ENCODE assay signal across 20 cellular contexts in the genomic region with DNA sequence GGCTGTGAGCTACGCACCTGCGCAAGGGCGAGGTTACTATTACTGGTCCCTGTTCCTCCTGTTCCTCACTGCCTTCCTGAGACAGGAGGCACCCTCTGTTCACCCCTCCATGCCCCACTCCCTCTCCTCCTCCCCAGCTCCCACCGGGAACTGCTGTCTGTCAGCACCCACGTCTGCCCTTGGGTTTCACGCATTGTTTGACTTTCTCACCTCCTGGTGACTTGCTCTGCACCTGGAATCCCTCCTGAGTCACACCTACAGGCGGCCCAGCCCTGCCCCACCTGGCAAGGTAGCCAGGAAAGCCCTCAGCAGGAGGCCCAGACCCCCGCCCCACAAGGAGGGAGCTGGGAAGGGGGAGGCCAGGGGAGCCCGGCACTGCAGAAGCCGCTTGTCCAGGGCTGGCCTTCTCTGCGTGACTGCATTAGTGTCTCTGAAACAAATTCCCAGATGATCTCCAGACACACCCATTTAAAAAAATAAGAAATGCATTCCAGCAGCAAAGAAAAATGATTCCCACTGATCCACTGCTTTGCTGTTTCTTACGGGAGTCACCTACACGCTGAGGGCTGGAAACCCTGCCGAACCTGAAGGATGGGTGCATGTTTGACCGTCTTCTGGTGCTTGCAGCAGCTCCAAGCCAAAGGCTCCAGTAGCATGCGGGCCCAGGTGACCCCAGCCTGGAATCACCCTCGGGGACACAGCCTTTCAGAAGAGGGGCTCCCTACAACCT.
DNase-seq lines count a peak whose midpoint lies in the region; ATAC-seq and TF ChIP-seq lines count a peak whose summit lies in the region.
"Had no signal": no experiment of that assay in that cellular context is flagged by ENCODE, and none has a peak within 500 bp of the region (broad histone marks: within the 10 kb centered on the region; RNA-seq: fewer than 3 reads in every experiment).

No MANE protein-coding gene starts in this region.

- no peak overlapping the region for H3K14ac ChIP-seq in trophoblast cell (ENCODE audit: low read length)

- H3K18ac ChIP-seq in trophoblast cell (ENCODE audit: low read length): peak overlapping the region; percentile 49

- in situ Hi-C loops in GM23248 (cut with MboI): no loop called here

- peak; percentile 11 for DNase-seq in GM23248
- peak; percentile 60 for DNase-seq in RWPE1 (ENCODE audit: low spot score)
- peak; percentile 83 to 86 for DNase-seq in foreskin keratinocyte
- DNase-seq in trophoblast cell: peak; percentile 92 to 95
- no peak for DNase-seq in COLO829 (ENCODE audit: low spot score)
- DNase-seq in NCI-H1694 treated with DMSO at 0.1 percent for 48 hours (lab: John Stamatoyannopoulos, UW): no peak
- DNase-seq in HCEC 1CT: no peak
- no peak for DNase-seq in NCI-H2227 treated with DMSO at 0.1 percent for 48 hours (lab: John Stamatoyannopoulos, UW)
- DNase-seq: activated CD4-positive, alpha-beta T cell treated with anti-CD3 and anti-CD28 coated beads for 4 hours; activated effector memory CD4-positive, alpha-beta T cell treated with Interleukin-2 at 50 U/mL for 16 hours; activated naive CD8-positive, alpha-beta T cell treated with anti-CD3 and anti-CD28 coated beads, Interleukin-2, amount 50 U/mL, for 24 hours; brain microvascular endothelial cell; CD4-positive, alpha-beta memory T cell; Kasumi-1; NCI-H1105; NCI-H226; stimulated activated CD4-positive, alpha-beta T cell treated with anti-CD3 and anti-CD28 coated beads, Interleukin-15, amount 100 ng/mL, for 24 hours had no signal

- peak overlapping the region; percentile 4 for H3K4ac ChIP-seq in trophoblast cell (ENCODE audit: low read depth, low read length)

- peaks cover 19% of the 10 kb centered on the region for H3K79me1 ChIP-seq in trophoblast cell (ENCODE audit: low read length)

- WGBS in GM23248 (ENCODE audit: low coverage in 1 of 2, low lambda C conversion rate in 2 of 2, missing lambda C conversion rate in 2 of 2), 2 experiments: 41 to 42% methylated on average over 17 of the region's 17 CpGs
- no CpG with 5 or more reads among the region's 17 CpGs for WGBS in trophoblast cell (ENCODE audit: extremely low coverage, insufficient coverage, insufficient read length)

- no peaks in the 10 kb centered on the region for H3F3A ChIP-seq in GM23248 (ENCODE audit: insufficient read depth)

- no peak overlapping the region for H4K12ac ChIP-seq in trophoblast cell (ENCODE audit: low read depth, low read length)

- H3K79me2 ChIP-seq in GM23248 (ENCODE audit: insufficient read depth) (no peaks in the 10 kb centered on the region), trophoblast cell (ENCODE audit: control insufficient read depth, insufficient read depth, low read length, poor library complexity) (no peaks in the 10 kb centered on the region)

- no peak overlapping the region for H3K27ac ChIP-seq in GM23248
- H3K27ac ChIP-seq in RWPE1: peak overlapping the region; percentile 99
- peak overlapping the region; percentile 95 for H3K27ac ChIP-seq in foreskin keratinocyte
- peak overlapping the region; percentile 9 for H3K27ac ChIP-seq in trophoblast cell (ENCODE audit: low read depth, low read length)
- H3K27ac ChIP-seq: brain microvascular endothelial cell, gastroesophageal sphincter, neutrophil had no signal

- POLR2A ChIA-PET in RWPE1 (lab: Yijun Ruan, JAX; ENCODE audit: low non-redundant PET): no interaction called here

- H3K9ac ChIP-seq in GM23248 (no peak overlapping the region), trophoblast cell (ENCODE audit: low read length) (no peak overlapping the region)

- H3K36me3 ChIP-seq in GM23248 (ENCODE audit: low read depth) (no peaks in the 10 kb centered on the region), trophoblast cell (ENCODE audit: control insufficient read depth in 1 of 2, insufficient read depth in 2 of 2, low read length in 2 of 2) (no peaks in the 10 kb centered on the region)
- H3K36me3 ChIP-seq: brain microvascular endothelial cell, gastroesophageal sphincter, neutrophil had no signal

- TF ChIP-seq CTCF in RWPE1 (conservative IDR thresholded peaks at IDR 0.05; ENCODE audit: low read depth) (no peak), foreskin keratinocyte (conservative IDR thresholded peaks at IDR 0.05) (no peak)

- peaks cover 50% of the 10 kb centered on the region for H3K27me3 ChIP-seq in GM23248 (replicated peaks; ENCODE audit: insufficient read depth)
- H3K27me3 ChIP-seq in foreskin keratinocyte: no peaks in the 10 kb centered on the region
- H3K27me3 ChIP-seq in trophoblast cell (ENCODE audit: insufficient read depth, low read length): no peaks in the 10 kb centered on the region
- H3K27me3 ChIP-seq: neutrophil had no signal

- no peaks in the 10 kb centered on the region for H3K9me2 ChIP-seq in GM23248 (ENCODE audit: insufficient read depth)

- H3K9me3 ChIP-seq in GM23248 (ENCODE audit: low read depth): no peaks in the 10 kb centered on the region
- H3K9me3 ChIP-seq in trophoblast cell (ENCODE audit: insufficient read depth, low read depth, low read length): peaks cover 5% of the 10 kb centered on the region
- H3K9me3 ChIP-seq: gastroesophageal sphincter, neutrophil had no signal

- no peak overlapping the region for H2AK5ac ChIP-seq in trophoblast cell (ENCODE audit: low read length)

- CTCF ChIA-PET in RWPE1 (lab: Yijun Ruan, JAX): no interaction called here

- H3K4me1 ChIP-seq in GM23248 (ENCODE audit: insufficient read depth) (no peaks in the 10 kb centered on the region), foreskin keratinocyte (peaks cover 41% of the 10 kb centered on the region), trophoblast cell (ENCODE audit: control insufficient read depth in 1 of 2, insufficient read depth in 2 of 2, low read length in 2 of 2) (peaks cover 37 to 53% of the 10 kb centered on the region in 2 experiments)
- H3K4me1 ChIP-seq: gastroesophageal sphincter had no signal

- H4K91ac ChIP-seq in trophoblast cell (ENCODE audit: low read depth, low read length): peak overlapping the region; percentile 53

- H2AFZ ChIP-seq in GM23248: no peak overlapping the region
- no peak overlapping the region for H2AFZ ChIP-seq in trophoblast cell (ENCODE audit: insufficient read depth, low read length, poor library complexity)

- H2BK5ac ChIP-seq in trophoblast cell (ENCODE audit: low read depth, low read length, poor library complexity): no peak overlapping the region

- H3K23ac ChIP-seq in trophoblast cell (ENCODE audit: low read length): no peak overlapping the region

- H3K4me3 ChIP-seq in GM23248 (no peak overlapping the region), trophoblast cell (ENCODE audit: low read depth, low read length) (no peak overlapping the region)
- H3K4me3 ChIP-seq: gastroesophageal sphincter had no signal

- H4K20me1 ChIP-seq in GM23248 (ENCODE audit: insufficient read depth): no peaks in the 10 kb centered on the region

- no peak overlapping the region for H3K4me2 ChIP-seq in GM23248 (ENCODE audit: unreplicated experiment)
- no peak overlapping the region for H3K4me2 ChIP-seq in trophoblast cell (ENCODE audit: low read length)

- H2BK12ac ChIP-seq in trophoblast cell (ENCODE audit: low read length): peak overlapping the region; percentile 19

- no peak overlapping the region for H4K8ac ChIP-seq in trophoblast cell (ENCODE audit: low read depth, low read length)

- peak; percentile 76 for ATAC-seq in foreskin keratinocyte
- ATAC-seq: activated naive CD8-positive, alpha-beta T cell treated with anti-CD3 and anti-CD28 coated beads, Interleukin-2, amount 50 U/mL, for 24 hours; gastroesophageal sphincter; left lobe of liver had no signal

- no peak overlapping the region for H2BK120ac ChIP-seq in trophoblast cell (ENCODE audit: insufficient read depth, low read length, poor library complexity)

Comparison
In these comparisons a context has a peak if more than half of its experiments do, and no peak if none do; other contexts are left out.
1. DNase-seq: peak in GM23248 (single experiment), RWPE1 (single experiment), foreskin keratinocyte (2 of 2) and trophoblast cell (2 of 2); none in COLO829 (single experiment), NCI-H1694 treated with DMSO at 0.1 percent for 48 hours (single experiment), HCEC 1CT (single experiment) and NCI-H2227 treated with DMSO at 0.1 percent for 48 hours (single experiment).